In genomic region chr12:53186745-53187144, GRCh38 we compare ENCODE assay signal across 1 cellular context.
A peak's percentile ranks its signal among the peaks of the same experiment; 100 is the strongest.
TF ChIP-seq lines count a peak whose summit lies in the region.

No MANE protein-coding gene starts in this region.

TF ChIP-seq in HepG2, 621 proteins besides CTCF, POLR2A, EP300 and RAD21:
- TF ChIP-seq ZNF83 (CRISPR knock-in tag; IDR thresholded peaks at IDR 0.05; ENCODE audit: borderline replicate concordance) (no peak), STAT6 (CRISPR knock-in tag; IDR thresholded peaks at IDR 0.05; ENCODE audit: borderline replicate concordance) (no peak), RBFOX2 (IDR thresholded peaks at IDR 0.05; ENCODE audit: low read depth, low read length) (0 out of 2 replicates have a peak, but pooled peaks have one; percentile 27), ZBTB42 (CRISPR knock-in tag; IDR thresholded peaks at IDR 0.05) (no peak)
